In genomic region chr14:103130965-103131364, GRCh38 we compare ENCODE assay signal across 12 cellular contexts. TPM values are rescaled to one million over a fixed set of nuclear protein-coding genes. Genes with fewer than 3 reads are reported as not detected.
A peak's percentile ranks its signal among the peaks of the same experiment; 100 is the strongest.
DNase-seq lines count a peak whose midpoint lies in the region; ATAC-seq and TF ChIP-seq lines count a peak whose summit lies in the region.
"Had no signal": no experiment of that assay in that cellular context is flagged by ENCODE, and none has a peak within 500 bp of the region (broad histone marks: within the 10 kb centered on the region; RNA-seq: fewer than 3 reads in every experiment).

No MANE protein-coding gene starts in this region.

- TF ChIP-seq POLR2A in adrenal gland (IDR thresholded peaks at IDR 0.05) (peak in 1 of 2 donors; percentile 45), suprapubic skin (IDR thresholded peaks at IDR 0.05) (no peak)

- TF ChIP-seq EP300 in suprapubic skin (IDR thresholded peaks at IDR 0.05): no peak

- no peaks in the 10 kb centered on the region for H3K27me3 ChIP-seq in adrenal gland
- no peaks in the 10 kb centered on the region for H3K27me3 ChIP-seq in suprapubic skin

- H3K4me1 ChIP-seq in adrenal gland (replicated peaks in 1 of 2): peaks cover 41 to 53% of the 10 kb centered on the region in 2 donors
- H3K4me1 ChIP-seq in suprapubic skin: peaks cover 52% of the 10 kb centered on the region

- no peak for TF ChIP-seq CTCF in adrenal gland (IDR thresholded peaks at IDR 0.05)
- TF ChIP-seq CTCF in suprapubic skin (IDR thresholded peaks at IDR 0.05): no peak

- DNase-seq in DMS 273 (lab: John Stamatoyannopoulos, UW; ENCODE audit: unreplicated experiment) (peak; percentile 70), DMS 273 treated with DMSO at 0.1 percent for 48 hours (lab: John Stamatoyannopoulos, UW) (no peak), adrenal gland (peak; percentile 56 to 90 (median 73)), glomerular visceral epithelial cell (ENCODE audit: extremely low spot score) (peak; percentile 79), suprapubic skin (ENCODE audit: low spot score in 2 of 2) (no peak), NCI-H146 (lab: John Stamatoyannopoulos, UW) (no peak)
- DNase-seq: activated naive CD8-positive, alpha-beta T cell treated with anti-CD3 and anti-CD28 coated beads, Interleukin-2, amount 10 ng/mL, durations not matched to agents 7 days and 5 days had no signal

- no peaks in the 10 kb centered on the region for H3K9me3 ChIP-seq in adrenal gland (replicated peaks in 1 of 3)
- no peaks in the 10 kb centered on the region for H3K9me3 ChIP-seq in suprapubic skin

- H3K36me3 ChIP-seq in adrenal gland (replicated peaks in 1 of 2) (peaks cover 0 to 57% of the 10 kb centered on the region in 2 donors), suprapubic skin (peaks cover 61% of the 10 kb centered on the region)

- intact Hi-C loops in adrenal gland (cut with DNase I): no loop called here

- 44 to 54% (median 47%) methylated on average over 7 to 8 of the region's 8 CpGs for WGBS in adrenal gland, 4 donors
- 38% methylated on average over 8 of the region's 8 CpGs for WGBS in suprapubic skin

- no peak for ATAC-seq in GM19463 (IDR thresholded peaks at IDR 0.05; ENCODE audit: unreplicated experiment)
- no peak for ATAC-seq in HG02884 (IDR thresholded peaks at IDR 0.05; ENCODE audit: unreplicated experiment)

- no peak overlapping the region for H3K4me3 ChIP-seq in adrenal gland
- no peak overlapping the region for H3K4me3 ChIP-seq in suprapubic skin

- H3K27ac ChIP-seq in adrenal gland: peak overlapping the region in 3 of 5 donors; percentile 15 to 72 (median 64)
- peak overlapping the region; percentile 3 for H3K27ac ChIP-seq in suprapubic skin
- H3K27ac ChIP-seq: 22Rv1, KMS-11 had no signal

RNA-seq across cellular contexts. Expression of gene TNFAIP2, which starts 7.7 kb away (rescaled TPM):
- total RNA-seq in adrenal gland (100 to 1,000 TPM in 4 of 8 donors, 10 to 100 TPM in 4; 41.2 to 290 (median 115) TPM), suprapubic skin (10 to 100 TPM; 11.9 to 23.3 (median 16.4) TPM)
- polyA plus RNA-seq in adrenal gland: 100 to 1,000 TPM in 2 of 3 donors, 10 to 100 TPM in 1; 28.3 to 615 (median 532) TPM

RNA-seq across cellular contexts. Expression of gene EXOC3L4, which starts 36.4 kb away (rescaled TPM):
- total RNA-seq in adrenal gland (1 to 10 TPM in 4 of 8 donors, under 1 TPM in 4; 0.12 to 2.0 (median 1.3) TPM), suprapubic skin (1 to 10 TPM in 1 of 4 donors, not detected in 3; 1.5 TPM)
- 1 to 10 TPM in 2 of 3 donors, not detected in 1; 3.1 to 4.3 TPM for polyA plus RNA-seq in adrenal gland
- total RNA-seq: activated naive CD8-positive, alpha-beta T cell treated with anti-CD3 and anti-CD28 coated beads, Interleukin-2, amount 10 ng/mL, durations not matched to agents 7 days and 5 days; glomerular endothelial cell had no signal

RNA-seq across cellular contexts. Expression of gene LBHD2, which starts 47.0 kb away (rescaled TPM):
- total RNA-seq in adrenal gland (not detected), suprapubic skin (not detected)
- not detected for polyA plus RNA-seq in adrenal gland
- total RNA-seq: activated naive CD8-positive, alpha-beta T cell treated with anti-CD3 and anti-CD28 coated beads, Interleukin-2, amount 10 ng/mL, durations not matched to agents 7 days and 5 days; glomerular endothelial cell had no signal

Comparison
In these comparisons a context has a peak if more than half of its experiments do, and no peak if none do; other contexts are left out.
1. DNase-seq: peak in DMS 273 (single experiment), adrenal gland (7 of 7) and glomerular visceral epithelial cell (single experiment); none in DMS 273 treated with DMSO at 0.1 percent for 48 hours (single experiment), suprapubic skin (0 of 2) and NCI-H146 (single experiment).